20 cellular contexts compared by ENCODE assay signal in genomic region chr17:42363231-42363630, GRCh38. TPM values are rescaled to one million over a fixed set of nuclear protein-coding genes. Genes with fewer than 3 reads are reported as not detected.
DNase-seq lines count a peak whose midpoint lies in the region; ATAC-seq and TF ChIP-seq lines count a peak whose summit lies in the region.
"Had no signal": no experiment of that assay in that cellular context is flagged by ENCODE, and none has a peak within 500 bp of the region (broad histone marks: within the 10 kb centered on the region; RNA-seq: fewer than 3 reads in every experiment).

No MANE protein-coding gene starts in this region.

- no peak for DNase-seq in activated T-cell treated with anti-CD3 and anti-CD28 coated beads, Interleukin-2, amount 50 U/mL, for 24 hours
- DNase-seq in activated T-cell treated with anti-CD3 and anti-CD28 coated beads for 4 hours = no peak
- no peak for DNase-seq in activated B cell treated with CpG ODN at 0.5 μM for 24 hours
- DNase-seq in immature natural killer cell = no peak
- no peak for DNase-seq in mesothelial cell of epicardium (ENCODE audit: low spot score in 2 of 2, unreplicated experiment in 2 of 2)
- no peak for DNase-seq in NK-92 (lab: John Stamatoyannopoulos, UW; ENCODE audit: unreplicated experiment)
- DNase-seq: activated CD8-positive, alpha-beta memory T cell treated with anti-CD3 and anti-CD28 coated beads, Interleukin-2, amount 50 U/mL, for 4 hours; amniotic stem cell; Calu3; glutamatergic neuron; HCEC 1CT; mesendoderm; NCI-H1048; nucleus accumbens; stimulated activated CD4-positive, alpha-beta T cell treated with anti-CD3 and anti-CD28 coated beads, Interleukin-2, amount 100 ng/mL, for 48 hours; stimulated activated CD8-positive, alpha-beta memory T cell treated with anti-CD3 and anti-CD28 coated beads, Interleukin-4, amount 100 ng/mL, for 48 hours; SW 1271 had no signal

- peak overlapping the region; percentile 1 for H3K27ac ChIP-seq in subcutaneous abdominal adipose tissue (ENCODE audit: low read depth, low read length)
- H3K27ac ChIP-seq: upper lobe of right lung had no signal

- POLR2A ChIA-PET in activated B cell treated with CpG ODN at 0.5 μM for 24 hours (lab: Charles Lee) = interaction anchor here (0.6 to 0.9 kb wide), 4 partner anchors 12 to 61 kb away, joined by 3 to 7 read pairs (median 4); no protein-coding TSS in a partner anchor

- H3K36me3 ChIP-seq in subcutaneous abdominal adipose tissue (ENCODE audit: control insufficient read depth in 5 of 5, insufficient read depth in 5 of 5, low read length in 5 of 5) = peaks cover 0 to 2% (median 0%) of the 10 kb centered on the region in 5 donors
- H3K36me3 ChIP-seq: upper lobe of right lung had no signal

- ATAC-seq in activated B cell treated with CpG ODN at 0.5 μM for 24 hours (ENCODE audit: low read depth) (peak; percentile 21), HG02885 (IDR thresholded peaks at IDR 0.05; ENCODE audit: poor library complexity, unreplicated experiment) (no peak)

- peaks cover 4% of the 10 kb centered on the region for H3K9me3 Mint-ChIP-seq in activated T-cell treated with anti-CD3 and anti-CD28 coated beads, Interleukin-2, amount 50 U/mL, for 24 hours
- H3K9me3 Mint-ChIP-seq in activated B cell treated with CpG ODN at 0.5 μM for 24 hours = no peaks in the 10 kb centered on the region
- H3K9me3 Mint-ChIP-seq in immature natural killer cell = no peaks in the 10 kb centered on the region
- H3K9me3 Mint-ChIP-seq in mesothelial cell of epicardium = no peaks in the 10 kb centered on the region

- H3K4me1 ChIP-seq in subcutaneous abdominal adipose tissue (ENCODE audit: control insufficient read depth in 5 of 5, insufficient read depth in 5 of 5, low read length in 5 of 5) = peaks cover 0 to 57% (median 48%) of the 10 kb centered on the region in 5 donors

- H3K4me3 Mint-ChIP-seq in activated T-cell treated with anti-CD3 and anti-CD28 coated beads, Interleukin-2, amount 50 U/mL, for 24 hours = no peak overlapping the region
- H3K4me3 Mint-ChIP-seq in activated B cell treated with CpG ODN at 0.5 μM for 24 hours (no peak overlapping the region), immature natural killer cell (peak overlapping the region in 3 of 5 donors; percentile 23 to 58 (median 34)), mesothelial cell of epicardium (no peak overlapping the region)

- intact Hi-C loops in activated B cell treated with CpG ODN at 0.5 μM for 24 hours (cut with micrococcal nuclease) = loop anchor here (5.0 kb wide), 1 partner anchor 39 kb away; no protein-coding TSS in a partner anchor

- H3K27me3 ChIP-seq in subcutaneous abdominal adipose tissue (ENCODE audit: control insufficient read depth in 5 of 5, insufficient read depth in 4 of 5, low read length in 5 of 5) = no peaks in the 10 kb centered on the region
- H3K27me3 ChIP-seq: upper lobe of right lung had no signal

- no peaks in the 10 kb centered on the region for H3K9me3 ChIP-seq in subcutaneous abdominal adipose tissue (ENCODE audit: control insufficient read depth in 5 of 5, low read length in 5 of 5)
- H3K9me3 ChIP-seq: upper lobe of right lung had no signal

- H3K36me3 Mint-ChIP-seq in activated T-cell treated with anti-CD3 and anti-CD28 coated beads, Interleukin-2, amount 50 U/mL, for 24 hours (ENCODE audit: low read depth) = peaks cover 73% of the 10 kb centered on the region
- H3K36me3 Mint-ChIP-seq in activated B cell treated with CpG ODN at 0.5 μM for 24 hours (ENCODE audit: low read depth) (peaks cover 34% of the 10 kb centered on the region), immature natural killer cell (peaks cover 0 to 9% (median 4%) of the 10 kb centered on the region in 3 donors), mesothelial cell of epicardium (peaks cover 1% of the 10 kb centered on the region)

- CTCF ChIA-PET in activated B cell treated with CpG ODN at 0.5 μM for 24 hours (lab: Charles Lee) = no interaction called here

- peak overlapping the region; percentile 91 for H3K27ac Mint-ChIP-seq in activated T-cell treated with anti-CD3 and anti-CD28 coated beads, Interleukin-2, amount 50 U/mL, for 24 hours
- peak overlapping the region; percentile 13 for H3K27ac Mint-ChIP-seq in activated B cell treated with CpG ODN at 0.5 μM for 24 hours
- H3K27ac Mint-ChIP-seq in immature natural killer cell = peak overlapping the region in 5 of 6 donors; percentile 20 to 76 (median 29)
- H3K27ac Mint-ChIP-seq in mesothelial cell of epicardium = no peak overlapping the region

- H3K4me1 Mint-ChIP-seq in activated T-cell treated with anti-CD3 and anti-CD28 coated beads, Interleukin-2, amount 50 U/mL, for 24 hours (ENCODE audit: low read depth) = peaks cover 81% of the 10 kb centered on the region
- H3K4me1 Mint-ChIP-seq in activated B cell treated with CpG ODN at 0.5 μM for 24 hours (peaks cover 69% of the 10 kb centered on the region), immature natural killer cell (peaks cover 78 to 88% of the 10 kb centered on the region in 2 donors), mesothelial cell of epicardium (peaks cover 19% of the 10 kb centered on the region)

- H3K9ac ChIP-seq in subcutaneous abdominal adipose tissue (ENCODE audit: low read length in 5 of 5) = no peak overlapping the region

- no peak for TF ChIP-seq CTCF in activated B cell treated with CpG ODN at 0.5 μM for 24 hours (IDR thresholded peaks at IDR 0.05)
- TF ChIP-seq CTCF in mesothelial cell of epicardium (IDR thresholded peaks at IDR 0.05; ENCODE audit: unreplicated experiment) = no peak

- H3K4me3 ChIP-seq in subcutaneous abdominal adipose tissue (ENCODE audit: low read depth in 1 of 5, low read length in 5 of 5) = no peak overlapping the region
- H3K4me3 ChIP-seq: upper lobe of right lung had no signal

- H3K27me3 Mint-ChIP-seq in activated T-cell treated with anti-CD3 and anti-CD28 coated beads, Interleukin-2, amount 50 U/mL, for 24 hours = no peaks in the 10 kb centered on the region
- H3K27me3 Mint-ChIP-seq in activated B cell treated with CpG ODN at 0.5 μM for 24 hours (no peaks in the 10 kb centered on the region), immature natural killer cell (ENCODE audit: low read depth in 3 of 3) (peaks cover 0 to 2% (median 1%) of the 10 kb centered on the region in 3 donors), mesothelial cell of epicardium (ENCODE audit: low read depth) (no peaks in the 10 kb centered on the region)

RNA-seq across cellular contexts. Expression of gene STAT3, which starts 25.0 kb away (rescaled TPM):
- total RNA-seq in activated B cell treated with CpG ODN at 0.5 μM for 24 hours (211 and 233 TPM in 2 replicates), mesothelial cell of epicardium (118 to 129 TPM (median 119 TPM) in 3 replicates)
- polyA plus RNA-seq in immature natural killer cell = 100 to 1,000 TPM; 110 to 205 (median 127) TPM

RNA-seq across cellular contexts. Expression of gene CAVIN1, which starts 59.8 kb away (rescaled TPM):
- total RNA-seq in activated B cell treated with CpG ODN at 0.5 μM for 24 hours = 0.10 and 0.20 TPM in 2 replicates
- not detected for polyA plus RNA-seq in immature natural killer cell
- total RNA-seq in mesothelial cell of epicardium = 53.3 to 54.3 TPM (median 53.9 TPM) in 3 replicates

Comparison
In these comparisons a context has a peak if more than half of its experiments do, and no peak if none do; other contexts are left out.
1. H3K4me3 Mint-ChIP-seq: peak in immature natural killer cell (3 of 5); none in activated T-cell treated with anti-CD3 and anti-CD28 coated beads, Interleukin-2, amount 50 U/mL, for 24 hours (single experiment), activated B cell treated with CpG ODN at 0.5 μM for 24 hours (single experiment) and mesothelial cell of epicardium (single experiment).
2. RNA of gene CAVIN1, which starts 59.8 kb away (total RNA-seq): 53.3 to 54.3 TPM in mesothelial cell of epicardium; 0.10 to 0.20 TPM in activated B cell treated with CpG ODN at 0.5 μM for 24 hours; every median in the first group is over 10 times any median in the second.